ENCODE assay signal across 5 cellular contexts in the genomic region with DNA sequence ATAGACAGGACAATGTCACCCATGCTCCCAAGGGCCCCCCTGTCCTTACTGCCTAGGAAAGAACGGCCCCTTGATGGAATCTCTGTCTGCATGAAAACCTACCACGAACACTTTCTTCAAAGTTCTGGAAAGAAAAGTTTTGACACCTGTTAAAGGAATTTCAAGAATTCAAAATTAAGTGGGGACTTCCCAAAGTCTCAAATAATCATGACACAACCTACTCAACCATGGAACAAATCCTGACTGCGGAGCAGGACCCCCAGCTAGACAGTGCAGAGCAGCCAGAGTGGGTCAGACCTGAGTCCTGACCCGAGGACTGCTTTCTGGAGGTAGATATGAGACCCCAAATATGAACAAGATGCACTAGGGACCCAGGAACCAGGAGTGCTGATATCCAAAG.
"Had no signal": no experiment of that assay in that cellular context is flagged by ENCODE, and none has a peak within 500 bp of the region (broad histone marks: within the 10 kb centered on the region; RNA-seq: fewer than 3 reads in every experiment).

No MANE protein-coding gene starts in this region.

- H3K27ac Mint-ChIP-seq: GM23338 had no signal

- H3K4me3 Mint-ChIP-seq: GM23338, H9 had no signal

- H3K4me2 ChIP-seq: GM23338 had no signal

- DNase-seq: H9, HCEC 1CT, IMR-90 had no signal

- H2AFZ ChIP-seq: GM23338 had no signal

- ATAC-seq: GM23338, K562 had no signal

- H3K4me3 ChIP-seq: GM23338, K562 had no signal
